1 cellular context compared by ENCODE assay signal in the genomic region with DNA sequence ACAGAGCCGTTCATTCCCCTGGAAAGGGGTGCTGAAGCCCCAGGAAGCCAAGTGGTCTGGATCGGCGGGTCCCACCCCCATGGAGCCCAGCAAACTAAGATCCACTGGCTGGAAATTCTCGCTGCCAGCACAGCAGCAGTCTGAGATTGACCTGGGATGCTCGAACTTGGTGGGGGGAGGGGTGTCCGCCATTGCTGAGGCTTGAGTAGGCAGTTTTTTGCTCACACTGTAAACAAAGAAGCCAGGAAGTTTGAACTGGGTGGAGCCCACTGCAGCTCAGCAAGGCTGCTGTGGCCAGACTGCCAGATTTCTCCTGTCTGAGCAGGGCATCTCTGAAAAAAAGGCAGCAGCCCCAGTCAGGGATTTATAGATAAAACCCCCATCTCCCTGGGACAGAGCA.
TF ChIP-seq lines count a peak whose summit lies in the region.
"Not testable (repeated sequence)": the region's sequence is repeated elsewhere in the genome, so short reads cannot be mapped to it uniquely, and the experiment has no call there.

No MANE protein-coding gene starts in this region.

TF ChIP-seq in HepG2, 621 proteins besides CTCF, POLR2A, EP300 and RAD21 (continued from another document and continues in another):
- TF ChIP-seq, protein P1, sequence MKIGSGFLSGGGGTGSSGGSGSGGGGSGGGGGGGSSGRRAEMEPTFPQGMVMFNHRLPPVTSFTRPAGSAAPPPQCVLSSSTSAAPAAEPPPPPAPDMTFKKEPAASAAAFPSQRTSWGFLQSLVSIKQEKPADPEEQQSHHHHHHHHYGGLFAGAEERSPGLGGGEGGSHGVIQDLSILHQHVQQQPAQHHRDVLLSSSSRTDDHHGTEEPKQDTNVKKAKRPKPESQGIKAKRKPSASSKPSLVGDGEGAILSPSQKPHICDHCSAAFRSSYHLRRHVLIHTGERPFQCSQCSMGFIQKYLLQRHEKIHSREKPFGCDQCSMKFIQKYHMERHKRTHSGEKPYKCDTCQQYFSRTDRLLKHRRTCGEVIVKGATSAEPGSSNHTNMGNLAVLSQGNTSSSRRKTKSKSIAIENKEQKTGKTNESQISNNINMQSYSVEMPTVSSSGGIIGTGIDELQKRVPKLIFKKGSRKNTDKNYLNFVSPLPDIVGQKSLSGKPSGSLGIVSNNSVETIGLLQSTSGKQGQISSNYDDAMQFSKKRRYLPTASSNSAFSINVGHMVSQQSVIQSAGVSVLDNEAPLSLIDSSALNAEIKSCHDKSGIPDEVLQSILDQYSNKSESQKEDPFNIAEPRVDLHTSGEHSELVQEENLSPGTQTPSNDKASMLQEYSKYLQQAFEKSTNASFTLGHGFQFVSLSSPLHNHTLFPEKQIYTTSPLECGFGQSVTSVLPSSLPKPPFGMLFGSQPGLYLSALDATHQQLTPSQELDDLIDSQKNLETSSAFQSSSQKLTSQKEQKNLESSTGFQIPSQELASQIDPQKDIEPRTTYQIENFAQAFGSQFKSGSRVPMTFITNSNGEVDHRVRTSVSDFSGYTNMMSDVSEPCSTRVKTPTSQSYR (CRISPR knock-in tag; IDR thresholded peaks at IDR 0.05; ENCODE audit: borderline replicate concordance): peak; percentile 97
- TF ChIP-seq, protein P2, sequence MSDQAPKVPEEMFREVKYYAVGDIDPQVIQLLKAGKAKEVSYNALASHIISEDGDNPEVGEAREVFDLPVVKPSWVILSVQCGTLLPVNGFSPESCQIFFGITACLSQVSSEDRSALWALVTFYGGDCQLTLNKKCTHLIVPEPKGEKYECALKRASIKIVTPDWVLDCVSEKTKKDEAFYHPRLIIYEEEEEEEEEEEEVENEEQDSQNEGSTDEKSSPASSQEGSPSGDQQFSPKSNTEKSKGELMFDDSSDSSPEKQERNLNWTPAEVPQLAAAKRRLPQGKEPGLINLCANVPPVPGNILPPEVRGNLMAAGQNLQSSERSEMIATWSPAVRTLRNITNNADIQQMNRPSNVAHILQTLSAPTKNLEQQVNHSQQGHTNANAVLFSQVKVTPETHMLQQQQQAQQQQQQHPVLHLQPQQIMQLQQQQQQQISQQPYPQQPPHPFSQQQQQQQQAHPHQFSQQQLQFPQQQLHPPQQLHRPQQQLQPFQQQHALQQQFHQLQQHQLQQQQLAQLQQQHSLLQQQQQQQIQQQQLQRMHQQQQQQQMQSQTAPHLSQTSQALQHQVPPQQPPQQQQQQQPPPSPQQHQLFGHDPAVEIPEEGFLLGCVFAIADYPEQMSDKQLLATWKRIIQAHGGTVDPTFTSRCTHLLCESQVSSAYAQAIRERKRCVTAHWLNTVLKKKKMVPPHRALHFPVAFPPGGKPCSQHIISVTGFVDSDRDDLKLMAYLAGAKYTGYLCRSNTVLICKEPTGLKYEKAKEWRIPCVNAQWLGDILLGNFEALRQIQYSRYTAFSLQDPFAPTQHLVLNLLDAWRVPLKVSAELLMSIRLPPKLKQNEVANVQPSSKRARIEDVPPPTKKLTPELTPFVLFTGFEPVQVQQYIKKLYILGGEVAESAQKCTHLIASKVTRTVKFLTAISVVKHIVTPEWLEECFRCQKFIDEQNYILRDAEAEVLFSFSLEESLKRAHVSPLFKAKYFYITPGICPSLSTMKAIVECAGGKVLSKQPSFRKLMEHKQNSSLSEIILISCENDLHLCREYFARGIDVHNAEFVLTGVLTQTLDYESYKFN (CRISPR knock-in tag; conservative IDR thresholded peaks at IDR 0.05): peak; percentile 70
- TF ChIP-seq, protein P3, sequence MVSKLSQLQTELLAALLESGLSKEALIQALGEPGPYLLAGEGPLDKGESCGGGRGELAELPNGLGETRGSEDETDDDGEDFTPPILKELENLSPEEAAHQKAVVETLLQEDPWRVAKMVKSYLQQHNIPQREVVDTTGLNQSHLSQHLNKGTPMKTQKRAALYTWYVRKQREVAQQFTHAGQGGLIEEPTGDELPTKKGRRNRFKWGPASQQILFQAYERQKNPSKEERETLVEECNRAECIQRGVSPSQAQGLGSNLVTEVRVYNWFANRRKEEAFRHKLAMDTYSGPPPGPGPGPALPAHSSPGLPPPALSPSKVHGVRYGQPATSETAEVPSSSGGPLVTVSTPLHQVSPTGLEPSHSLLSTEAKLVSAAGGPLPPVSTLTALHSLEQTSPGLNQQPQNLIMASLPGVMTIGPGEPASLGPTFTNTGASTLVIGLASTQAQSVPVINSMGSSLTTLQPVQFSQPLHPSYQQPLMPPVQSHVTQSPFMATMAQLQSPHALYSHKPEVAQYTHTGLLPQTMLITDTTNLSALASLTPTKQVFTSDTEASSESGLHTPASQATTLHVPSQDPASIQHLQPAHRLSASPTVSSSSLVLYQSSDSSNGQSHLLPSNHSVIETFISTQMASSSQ (IDR thresholded peaks at IDR 0.05; ENCODE audit: low read depth): not testable (repeated sequence)
- TF ChIP-seq, protein P3 (CRISPR knock-in tag; IDR thresholded peaks at IDR 0.05; ENCODE audit: borderline replicate concordance): peak; percentile 61; the same call in 1 of the 2 replicates
- TF ChIP-seq ZNF792 (CRISPR knock-in tag; IDR thresholded peaks at IDR 0.05) (0 out of 2 replicates have a peak, but pooled peaks have one; percentile 35), RXRB (CRISPR knock-in tag; IDR thresholded peaks at IDR 0.05; ENCODE audit: borderline replicate concordance) (peak; percentile 18; the same call in 1 of the 2 replicates), ELF3 (CRISPR knock-in tag; IDR thresholded peaks at IDR 0.05) (peak; percentile 58), ZNF572 (CRISPR knock-in tag; IDR thresholded peaks at IDR 0.05) (0 out of 2 replicates have a peak, but pooled peaks have one; percentile 19), GATAD2A (CRISPR knock-in tag; IDR thresholded peaks at IDR 0.05) (peak; percentile 36; the same call in 1 of the 2 replicates), CREM (IDR thresholded peaks at IDR 0.05) (peak; percentile 22; the same call in 1 of the 2 replicates), ZFX (CRISPR knock-in tag; IDR thresholded peaks at IDR 0.05; ENCODE audit: low read depth) (0 out of 2 replicates have a peak, but pooled peaks have one; percentile 12), MAFF (IDR thresholded peaks at IDR 0.05; ENCODE audit: low read depth, low read length) (peak; percentile 28; the same call in 1 of the 2 replicates), ISL2 (CRISPR knock-in tag; IDR thresholded peaks at IDR 0.05) (0 out of 2 replicates have a peak, but pooled peaks have one; percentile 29), FOXK2 (IDR thresholded peaks at IDR 0.05) (0 out of 2 replicates have a peak, but pooled peaks have one; percentile 31), PRPF4 (IDR thresholded peaks at IDR 0.05; ENCODE audit: low read depth, low read length, poor library complexity, severe bottlenecking) (peak; percentile 17), SAP130 (CRISPR knock-in tag; IDR thresholded peaks at IDR 0.05; ENCODE audit: low read depth) (peak; percentile 35; the same call in 1 of the 2 replicates), ZNF670 (CRISPR knock-in tag; IDR thresholded peaks at IDR 0.05; ENCODE audit: borderline replicate concordance) (0 out of 2 replicates have a peak, but pooled peaks have one; percentile 44), SALL1 (CRISPR knock-in tag; IDR thresholded peaks at IDR 0.05) (peak; percentile 71), HOXA3 (CRISPR knock-in tag; IDR thresholded peaks at IDR 0.05) (peak; percentile 67), NR2F6 (IDR thresholded peaks at IDR 0.05) (0 out of 2 replicates have a peak, but pooled peaks have one; percentile 24), NR2F6 (CRISPR knock-in tag; IDR thresholded peaks at IDR 0.05) (peak; percentile 37; the same call in 1 of the 2 replicates), ZMYM3 (CRISPR knock-in tag; IDR thresholded peaks at IDR 0.05) (peak; percentile 60; the same call in 1 of the 2 replicates), IRF2 (CRISPR knock-in tag; IDR thresholded peaks at IDR 0.05) (0 out of 2 replicates have a peak, but pooled peaks have one; percentile 22), KAT7 (CRISPR knock-in tag; IDR thresholded peaks at IDR 0.05; ENCODE audit: borderline replicate concordance) (peak; percentile 41; the same call in 1 of the 2 replicates), ETV5 (CRISPR knock-in tag; IDR thresholded peaks at IDR 0.05; ENCODE audit: borderline replicate concordance) (peak; percentile 30; the same call in 1 of the 2 replicates), YY1 (IDR thresholded peaks at IDR 0.05; ENCODE audit: insufficient read depth, insufficient replicate concordance, low read depth, low read length) (peak; percentile 82)
- TF ChIP-seq, protein P4, sequence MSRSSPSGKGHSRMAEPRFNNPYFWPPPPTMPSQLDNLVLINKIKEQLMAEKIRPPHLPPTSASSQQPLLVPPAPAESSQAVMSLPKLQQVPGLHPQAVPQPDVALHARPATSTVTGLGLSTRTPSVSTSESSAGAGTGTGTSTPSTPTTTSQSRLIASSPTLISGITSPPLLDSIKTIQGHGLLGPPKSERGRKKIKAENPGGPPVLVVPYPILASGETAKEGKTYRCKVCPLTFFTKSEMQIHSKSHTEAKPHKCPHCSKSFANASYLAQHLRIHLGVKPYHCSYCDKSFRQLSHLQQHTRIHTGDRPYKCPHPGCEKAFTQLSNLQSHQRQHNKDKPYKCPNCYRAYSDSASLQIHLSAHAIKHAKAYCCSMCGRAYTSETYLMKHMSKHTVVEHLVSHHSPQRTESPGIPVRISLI (CRISPR knock-in tag; IDR thresholded peaks at IDR 0.05; ENCODE audit: borderline replicate concordance): peak; percentile 90
- TF ChIP-seq, protein P5, sequence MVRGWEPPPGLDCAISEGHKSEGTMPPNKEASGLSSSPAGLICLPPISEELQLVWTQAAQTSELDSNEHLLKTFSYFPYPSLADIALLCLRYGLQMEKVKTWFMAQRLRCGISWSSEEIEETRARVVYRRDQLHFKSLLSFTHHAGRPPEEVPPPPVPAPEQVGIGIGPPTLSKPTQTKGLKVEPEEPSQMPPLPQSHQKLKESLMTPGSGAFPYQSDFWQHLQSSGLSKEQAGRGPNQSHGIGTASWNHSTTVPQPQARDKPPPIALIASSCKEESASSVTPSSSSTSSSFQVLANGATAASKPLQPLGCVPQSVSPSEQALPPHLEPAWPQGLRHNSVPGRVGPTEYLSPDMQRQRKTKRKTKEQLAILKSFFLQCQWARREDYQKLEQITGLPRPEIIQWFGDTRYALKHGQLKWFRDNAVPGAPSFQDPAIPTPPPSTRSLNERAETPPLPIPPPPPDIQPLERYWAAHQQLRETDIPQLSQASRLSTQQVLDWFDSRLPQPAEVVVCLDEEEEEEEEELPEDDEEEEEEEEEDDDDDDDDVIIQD (CRISPR knock-in tag; IDR thresholded peaks at IDR 0.05; ENCODE audit: low read depth): 0 out of 2 replicates have a peak, but pooled peaks have one; percentile 17
- TF ChIP-seq, protein P6, sequence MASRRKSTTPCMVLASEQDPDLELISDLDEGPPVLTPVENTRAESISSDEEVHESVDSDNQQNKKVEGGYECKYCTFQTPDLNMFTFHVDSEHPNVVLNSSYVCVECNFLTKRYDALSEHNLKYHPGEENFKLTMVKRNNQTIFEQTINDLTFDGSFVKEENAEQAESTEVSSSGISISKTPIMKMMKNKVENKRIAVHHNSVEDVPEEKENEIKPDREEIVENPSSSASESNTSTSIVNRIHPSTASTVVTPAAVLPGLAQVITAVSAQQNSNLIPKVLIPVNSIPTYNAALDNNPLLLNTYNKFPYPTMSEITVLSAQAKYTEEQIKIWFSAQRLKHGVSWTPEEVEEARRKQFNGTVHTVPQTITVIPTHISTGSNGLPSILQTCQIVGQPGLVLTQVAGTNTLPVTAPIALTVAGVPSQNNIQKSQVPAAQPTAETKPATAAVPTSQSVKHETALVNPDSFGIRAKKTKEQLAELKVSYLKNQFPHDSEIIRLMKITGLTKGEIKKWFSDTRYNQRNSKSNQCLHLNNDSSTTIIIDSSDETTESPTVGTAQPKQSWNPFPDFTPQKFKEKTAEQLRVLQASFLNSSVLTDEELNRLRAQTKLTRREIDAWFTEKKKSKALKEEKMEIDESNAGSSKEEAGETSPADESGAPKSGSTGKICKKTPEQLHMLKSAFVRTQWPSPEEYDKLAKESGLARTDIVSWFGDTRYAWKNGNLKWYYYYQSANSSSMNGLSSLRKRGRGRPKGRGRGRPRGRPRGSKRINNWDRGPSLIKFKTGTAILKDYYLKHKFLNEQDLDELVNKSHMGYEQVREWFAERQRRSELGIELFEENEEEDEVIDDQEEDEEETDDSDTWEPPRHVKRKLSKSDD (CRISPR knock-in tag; IDR thresholded peaks at IDR 0.05; ENCODE audit: low read depth): peak; percentile 63; the same call in 1 of the 2 replicates
- TF ChIP-seq, protein P7, sequence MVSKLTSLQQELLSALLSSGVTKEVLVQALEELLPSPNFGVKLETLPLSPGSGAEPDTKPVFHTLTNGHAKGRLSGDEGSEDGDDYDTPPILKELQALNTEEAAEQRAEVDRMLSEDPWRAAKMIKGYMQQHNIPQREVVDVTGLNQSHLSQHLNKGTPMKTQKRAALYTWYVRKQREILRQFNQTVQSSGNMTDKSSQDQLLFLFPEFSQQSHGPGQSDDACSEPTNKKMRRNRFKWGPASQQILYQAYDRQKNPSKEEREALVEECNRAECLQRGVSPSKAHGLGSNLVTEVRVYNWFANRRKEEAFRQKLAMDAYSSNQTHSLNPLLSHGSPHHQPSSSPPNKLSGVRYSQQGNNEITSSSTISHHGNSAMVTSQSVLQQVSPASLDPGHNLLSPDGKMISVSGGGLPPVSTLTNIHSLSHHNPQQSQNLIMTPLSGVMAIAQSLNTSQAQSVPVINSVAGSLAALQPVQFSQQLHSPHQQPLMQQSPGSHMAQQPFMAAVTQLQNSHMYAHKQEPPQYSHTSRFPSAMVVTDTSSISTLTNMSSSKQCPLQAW (CRISPR knock-in tag; IDR thresholded peaks at IDR 0.05): peak; percentile 55; the same call in 1 of the 2 replicates
- TF ChIP-seq CREM (CRISPR knock-in tag; IDR thresholded peaks at IDR 0.05): not testable (repeated sequence)
- TF ChIP-seq, protein P8, sequence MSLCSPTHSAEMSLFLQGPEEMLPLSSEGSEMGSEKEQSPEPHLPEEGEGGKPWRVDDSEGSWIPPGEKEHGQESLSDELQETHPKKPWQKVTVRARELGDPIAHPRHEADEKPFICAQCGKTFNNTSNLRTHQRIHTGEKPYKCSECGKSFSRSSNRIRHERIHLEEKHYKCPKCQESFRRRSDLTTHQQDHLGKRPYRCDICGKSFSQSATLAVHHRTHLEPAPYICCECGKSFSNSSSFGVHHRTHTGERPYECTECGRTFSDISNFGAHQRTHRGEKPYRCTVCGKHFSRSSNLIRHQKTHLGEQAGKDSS (CRISPR knock-in tag; IDR thresholded peaks at IDR 0.05; ENCODE audit: borderline replicate concordance, low read depth): 0 out of 2 replicates have a peak, but pooled peaks have one; percentile 38
- TF ChIP-seq, protein P9, sequence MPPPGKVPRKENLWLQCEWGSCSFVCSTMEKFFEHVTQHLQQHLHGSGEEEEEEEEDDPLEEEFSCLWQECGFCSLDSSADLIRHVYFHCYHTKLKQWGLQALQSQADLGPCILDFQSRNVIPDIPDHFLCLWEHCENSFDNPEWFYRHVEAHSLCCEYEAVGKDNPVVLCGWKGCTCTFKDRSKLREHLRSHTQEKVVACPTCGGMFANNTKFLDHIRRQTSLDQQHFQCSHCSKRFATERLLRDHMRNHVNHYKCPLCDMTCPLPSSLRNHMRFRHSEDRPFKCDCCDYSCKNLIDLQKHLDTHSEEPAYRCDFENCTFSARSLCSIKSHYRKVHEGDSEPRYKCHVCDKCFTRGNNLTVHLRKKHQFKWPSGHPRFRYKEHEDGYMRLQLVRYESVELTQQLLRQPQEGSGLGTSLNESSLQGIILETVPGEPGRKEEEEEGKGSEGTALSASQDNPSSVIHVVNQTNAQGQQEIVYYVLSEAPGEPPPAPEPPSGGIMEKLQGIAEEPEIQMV (CRISPR knock-in tag; IDR thresholded peaks at IDR 0.05; ENCODE audit: low read depth): 0 out of 2 replicates have a peak, but pooled peaks have one; percentile 46
